Comparison of ENCODE assay signal across 1 cellular context in genomic region chr19:507286-508203, GRCh38.
A peak's percentile ranks its signal among the peaks of the same experiment; 100 is the strongest.
TF ChIP-seq lines count a peak whose summit lies in the region.

Gene TPGS1, plus strand, starts transcription at chr19:507497. Its CDS starts 10 bp downstream, at chr19:507507.

TF ChIP-seq in K562, 482 proteins besides CTCF, POLR2A, EP300 and RAD21 (continued from another document and continues in another):
- TF ChIP-seq AFF4 (CRISPR knock-in tag; IDR thresholded peaks at IDR 0.05) (0 out of 2 replicates have a peak, but pooled peaks have one; percentile 14), MCM3 (IDR thresholded peaks at IDR 0.05) (no peak), PYGO2 (tag; IDR thresholded peaks at IDR 0.05) (peak; percentile 34; the same call in 1 of the 2 replicates), FOXK1 (CRISPR knock-in tag; IDR thresholded peaks at IDR 0.05; ENCODE audit: borderline replicate concordance) (no peak), TGIF2 (CRISPR knock-in tag; IDR thresholded peaks at IDR 0.05) (peak; percentile 79), MCM5 (IDR thresholded peaks at IDR 0.05; ENCODE audit: low read depth) (no peak), CBFB (CRISPR knock-in tag; IDR thresholded peaks at IDR 0.05) (no peak), ARID3B (CRISPR knock-in tag; IDR thresholded peaks at IDR 0.05; ENCODE audit: borderline replicate concordance) (0 out of 2 replicates have a peak, but pooled peaks have one; percentile 60), PATZ1 (CRISPR knock-in tag; IDR thresholded peaks at IDR 0.05; ENCODE audit: borderline replicate concordance) (no peak), SPI1 (IDR thresholded peaks at IDR 0.05; ENCODE audit: borderline replicate concordance, low read depth, low read length) (no peak), DACH1 (IDR thresholded peaks at IDR 0.05; ENCODE audit: partially characterized antibody) (no peak), ELF4 (CRISPR knock-in tag; IDR thresholded peaks at IDR 0.05) (no peak), ZBTB33 (CRISPR knock-in tag; IDR thresholded peaks at IDR 0.05) (no peak; the same call in 1 of the 2 replicates), IRF2 (CRISPR knock-in tag; IDR thresholded peaks at IDR 0.05) (no peak), ZKSCAN3 (CRISPR knock-in tag; IDR thresholded peaks at IDR 0.05) (no peak), E2F1 (CRISPR knock-in tag; IDR thresholded peaks at IDR 0.05) (peak; percentile 67), ZNF707 (CRISPR knock-in tag; conservative IDR thresholded peaks at IDR 0.05) (no peak), ZNF165 (CRISPR knock-in tag; IDR thresholded peaks at IDR 0.05; ENCODE audit: borderline replicate concordance) (0 out of 2 replicates have a peak, but pooled peaks have one; percentile 11), CREB3L1 (IDR thresholded peaks at IDR 0.05; ENCODE audit: borderline replicate concordance, low read depth) (peak; percentile 80), PHTF2 (CRISPR knock-in tag; IDR thresholded peaks at IDR 0.05) (no peak), DEAF1 (CRISPR knock-in tag; IDR thresholded peaks at IDR 0.05) (no peak), TEAD2 (tag; IDR thresholded peaks at IDR 0.05) (no peak), COPS2 (conservative IDR thresholded peaks at IDR 0.05) (no peak), EZH2 (IDR thresholded peaks at IDR 0.05; ENCODE audit: borderline replicate concordance, low read depth, low read length) (no peak), CHD4 (IDR thresholded peaks at IDR 0.05; ENCODE audit: insufficient read depth, insufficient replicate concordance, low read depth, low read length, poor library complexity, severe bottlenecking) (no peak), ZNF436 (CRISPR knock-in tag; IDR thresholded peaks at IDR 0.05) (no peak), GABPB2 (CRISPR knock-in tag; conservative IDR thresholded peaks at IDR 0.05) (no peak), RBM25 (IDR thresholded peaks at IDR 0.05; ENCODE audit: low read depth, low read length, severe bottlenecking) (no peak), RNF2 (IDR thresholded peaks at IDR 0.05) (no peak), ZNF282 (CRISPR knock-in tag; IDR thresholded peaks at IDR 0.05) (no peak), ELF2 (CRISPR knock-in tag; IDR thresholded peaks at IDR 0.05) (no peak), ZNF717 (CRISPR knock-in tag; IDR thresholded peaks at IDR 0.05) (no peak), CBX8 (IDR thresholded peaks at IDR 0.05; ENCODE audit: borderline replicate concordance, extremely low read depth, low read depth, low read length, poor library complexity, severe bottlenecking) (no peak), FOXP1 (CRISPR knock-in tag; IDR thresholded peaks at IDR 0.05) (peak; percentile 64; the same call in 1 of the 2 replicates), ZNF77 (CRISPR knock-in tag; IDR thresholded peaks at IDR 0.05) (no peak), SOX6 (IDR thresholded peaks at IDR 0.05) (peak; percentile 15; the same call in 1 of the 2 replicates), THRAP3 (IDR thresholded peaks at IDR 0.05; ENCODE audit: borderline replicate concordance) (no peak), ZNF146 (CRISPR knock-in tag; IDR thresholded peaks at IDR 0.05; ENCODE audit: unreplicated experiment) (no peak), ZNF507 (tag; conservative IDR thresholded peaks at IDR 0.05) (no peak), TCF7L2 (IDR thresholded peaks at IDR 0.05; ENCODE audit: low read depth, low read length) (no peak), BHLHE40 (IDR thresholded peaks at IDR 0.05; ENCODE audit: low read length) (no peak; the same call in none of the 2 replicates), THRA (IDR thresholded peaks at IDR 0.05) (no peak), HDAC1 (IDR thresholded peaks at IDR 0.05) (peak in 1 of 2 experiments; percentile 80; a peak in 2 of 4 replicates), HOXB6 (CRISPR knock-in tag; IDR thresholded peaks at IDR 0.05; ENCODE audit: borderline replicate concordance) (no peak), ZNF175 (CRISPR knock-in tag; IDR thresholded peaks at IDR 0.05; ENCODE audit: low read depth) (peak; percentile 97), UBTF (IDR thresholded peaks at IDR 0.05; ENCODE audit: borderline replicate concordance in 1 of 2, low read depth in 2 of 2, low read length in 2 of 2) (0 out of 4 replicates have a peak, but pooled peaks of 1 of the 2 experiments have one; percentile 26), ZBTB8A (IDR thresholded peaks at IDR 0.05; ENCODE audit: partially characterized antibody) (no peak), RAD51 (IDR thresholded peaks at IDR 0.05; ENCODE audit: borderline replicate concordance, low read depth) (no peak), DMBX1 (CRISPR knock-in tag; IDR thresholded peaks at IDR 0.05; ENCODE audit: borderline replicate concordance) (peak; percentile 93), ZKSCAN8 (CRISPR knock-in tag; IDR thresholded peaks at IDR 0.05) (no peak), EGR1 (conservative IDR thresholded peaks at IDR 0.05) (no peak), ZFP36 (IDR thresholded peaks at IDR 0.05; ENCODE audit: low read depth, low read length, partially characterized antibody) (no peak)
